In the genomic region with DNA sequence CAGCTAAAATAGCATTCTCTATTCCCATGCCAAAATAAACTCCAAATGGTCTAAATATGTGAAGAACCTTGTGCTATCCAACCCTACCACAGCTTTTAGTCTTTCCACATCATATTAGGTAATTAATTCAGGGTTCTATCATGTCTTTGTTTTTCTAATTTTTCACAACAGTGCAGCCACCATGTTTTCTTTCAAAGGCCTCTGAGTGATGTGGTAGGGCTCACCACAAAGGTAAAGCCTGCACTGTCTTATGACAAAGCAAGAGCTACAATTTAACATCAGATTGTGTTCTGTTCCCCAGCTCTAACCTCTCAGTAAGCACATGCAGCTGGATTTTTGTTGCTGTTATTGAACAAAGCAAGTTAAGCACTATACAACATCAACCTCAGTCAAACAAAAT, we compare ENCODE assay signal across 2 cellular contexts.
TF ChIP-seq lines count a peak whose summit lies in the region.

No MANE protein-coding gene starts in this region.

TF ChIP-seq in SK-N-SH, 30 proteins besides CTCF, POLR2A, EP300 and RAD21 (continued from another document):
- no peak for TF ChIP-seq TEAD4 (IDR thresholded peaks at IDR 0.05; ENCODE audit: borderline replicate concordance, insufficient read depth)
- no peak for TF ChIP-seq ELF1 (IDR thresholded peaks at IDR 0.05)
TF ChIP-seq in SK-N-SH: peak in this region for 0.

TF ChIP-seq in GM12878, 131 proteins besides CTCF, POLR2A, EP300 and RAD21 (continued from another document):
- peak; percentile 52 for TF ChIP-seq ZNF687 (IDR thresholded peaks at IDR 0.05)
- TF ChIP-seq NBN (IDR thresholded peaks at IDR 0.05) = no peak
- TF ChIP-seq CHD1 (IDR thresholded peaks at IDR 0.05; ENCODE audit: low read depth, low read length) = no peak
